Comparison of ENCODE assay signal across 1 cellular context in genomic region chr20:17955302-17955701, GRCh38.
TF ChIP-seq lines count a peak whose summit lies in the region.

No MANE protein-coding gene starts in this region.

TF ChIP-seq in GM23338, 12 proteins besides CTCF, POLR2A, EP300 and RAD21:
- no peak for TF ChIP-seq ZNF331 (CRISPR knock-in tag; IDR thresholded peaks at IDR 0.05; ENCODE audit: low read depth)
- no peak for TF ChIP-seq EZH2 (IDR thresholded peaks at IDR 0.05; ENCODE audit: low read depth, unreplicated experiment)
- TF ChIP-seq REST (IDR thresholded peaks at IDR 0.05; ENCODE audit: unreplicated experiment), result no peak
- TF ChIP-seq JUNB (IDR thresholded peaks at IDR 0.05; ENCODE audit: unreplicated experiment), result no peak
- TF ChIP-seq ETS1 (IDR thresholded peaks at IDR 0.05), result no peak
- no peak for TF ChIP-seq ZNF114 (CRISPR knock-in tag; IDR thresholded peaks at IDR 0.05)
- TF ChIP-seq EZH2phosphoT487 (IDR thresholded peaks at IDR 0.05; ENCODE audit: unreplicated experiment), result no peak
- TF ChIP-seq ZNF462 (CRISPR knock-in tag; IDR thresholded peaks at IDR 0.05), result no peak
- no peak for TF ChIP-seq CREB1 (CRISPR knock-in tag; IDR thresholded peaks at IDR 0.05; ENCODE audit: low read depth)
